Comparison of ENCODE assay signal across 9 cellular contexts in the genomic region with DNA sequence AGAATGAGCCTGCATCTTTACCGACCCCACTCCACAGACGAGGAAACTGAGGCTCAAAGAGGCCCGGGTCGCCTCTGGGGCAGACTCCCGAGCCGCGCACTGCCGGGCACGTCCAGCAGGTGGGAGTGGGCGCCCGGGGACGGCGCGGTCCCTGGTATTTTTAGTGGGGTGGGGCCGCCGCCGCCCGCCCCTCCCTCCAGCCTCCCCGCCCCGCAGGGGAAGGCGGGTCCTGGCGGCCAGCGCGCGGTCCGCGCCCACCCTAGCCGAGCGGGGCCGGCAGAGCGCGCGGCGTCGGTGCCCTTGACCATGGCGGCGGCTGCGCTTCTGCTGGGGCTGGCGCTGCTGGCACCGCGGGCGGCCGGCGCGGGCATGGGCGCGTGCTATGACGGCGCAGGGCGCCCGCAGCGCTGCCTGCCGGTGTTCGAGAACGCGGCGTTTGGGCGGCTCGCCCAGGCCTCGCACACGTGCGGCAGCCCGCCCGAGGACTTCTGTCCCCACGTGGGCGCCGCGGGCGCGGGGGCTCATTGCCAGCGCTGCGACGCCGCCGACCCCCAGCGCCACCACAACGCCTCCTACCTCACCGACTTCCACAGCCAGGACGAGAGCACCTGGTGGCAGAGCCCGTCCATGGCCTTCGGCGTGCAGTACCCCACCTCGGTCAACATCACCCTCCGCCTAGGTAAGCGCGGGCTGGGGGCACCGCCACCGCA. TPM values are rescaled to one million over a fixed set of nuclear protein-coding genes. Genes with fewer than 3 reads are reported as not detected.
A peak's percentile ranks its signal among the peaks of the same experiment; 100 is the strongest.
DNase-seq lines count a peak whose midpoint lies in the region; ATAC-seq and TF ChIP-seq lines count a peak whose summit lies in the region.
"Had no signal": no experiment of that assay in that cellular context is flagged by ENCODE, and none has a peak within 500 bp of the region (broad histone marks: within the 10 kb centered on the region; RNA-seq: fewer than 3 reads in every experiment).

Gene LAMC3, plus strand, starts transcription at position 266 of the 710 bp plus-strand sequence. Its CDS starts 41 bp downstream, at position 307.

- peaks cover 7% of the 10 kb centered on the region for H3K9me3 Mint-ChIP-seq in MCF 10A (ENCODE audit: unreplicated experiment)
- no peaks in the 10 kb centered on the region for H3K9me3 Mint-ChIP-seq in activated naive CD8-positive, alpha-beta T cell treated with anti-CD3 and anti-CD28 coated beads, Interleukin-2, amount 50 U/mL, for 24 hours

- WGBS in urinary bladder: 7% methylated on average over 88 of the region's 88 CpGs

- H3K4me1 Mint-ChIP-seq in MCF 10A (ENCODE audit: insufficient read depth, unreplicated experiment): no peaks in the 10 kb centered on the region
- no peaks in the 10 kb centered on the region for H3K4me1 Mint-ChIP-seq in activated naive CD8-positive, alpha-beta T cell treated with anti-CD3 and anti-CD28 coated beads, Interleukin-2, amount 50 U/mL, for 24 hours

- no peaks in the 10 kb centered on the region for H3K4me1 ChIP-seq in urinary bladder (ENCODE audit: insufficient read depth)

- H3K36me3 Mint-ChIP-seq in MCF 10A (ENCODE audit: insufficient read depth, unreplicated experiment): no peaks in the 10 kb centered on the region
- H3K36me3 Mint-ChIP-seq in activated naive CD8-positive, alpha-beta T cell treated with anti-CD3 and anti-CD28 coated beads, Interleukin-2, amount 50 U/mL, for 24 hours (ENCODE audit: low read depth): no peaks in the 10 kb centered on the region

- intact Hi-C loops in MCF 10A (cut with micrococcal nuclease) (no loop called here), left colon (cut with DNase I, micrococcal nuclease) (no loop called here)

- in situ Hi-C loops in T47D (cut with HindIII; ENCODE audit: low pct_unique_long_range_greater_than_20kb, low sequenced_read_pairs): no loop called here

- DNase-seq in T47D (ENCODE audit: low read depth in 1 of 2, low spot score in 1 of 2): peak; percentile 53 to 60
- DNase-seq in MCF 10A (ENCODE audit: unreplicated experiment): no peak
- DNase-seq in activated naive CD8-positive, alpha-beta T cell treated with anti-CD3 and anti-CD28 coated beads, Interleukin-2, amount 50 U/mL, for 24 hours: no peak
- DNase-seq in left colon: no peak
- DNase-seq in NCI-H2029 treated with DMSO at 0.1 percent for 48 hours (lab: John Stamatoyannopoulos, UW): no peak
- no peak for DNase-seq in activated CD4-positive, CD25-positive, alpha-beta regulatory T cell treated with anti-CD3 and anti-CD28 coated beads, Interleukin-2, amount 50 U/mL, for 72 hours
- DNase-seq in dedifferentiated amniotic fluid mesenchymal stem cell (ENCODE audit: extremely low spot score): no peak

- no peak within 1 kb of the TSS for H3K4me3 Mint-ChIP-seq in MCF 10A (ENCODE audit: unreplicated experiment)
- H3K4me3 Mint-ChIP-seq in activated naive CD8-positive, alpha-beta T cell treated with anti-CD3 and anti-CD28 coated beads, Interleukin-2, amount 50 U/mL, for 24 hours: no peak within 1 kb of the TSS

- ATAC-seq in activated naive CD8-positive, alpha-beta T cell treated with anti-CD3 and anti-CD28 coated beads, Interleukin-2, amount 50 U/mL, for 24 hours: peak; percentile 24
- ATAC-seq in left colon: peak; percentile 42

- no peak for TF ChIP-seq CTCF in MCF 10A (IDR thresholded peaks at IDR 0.05; ENCODE audit: unreplicated experiment)

- BruUV-seq in MCF 10A (replicated peaks; lab: Mats Ljungman, UMichigan): no TSS peak

- CTCF ChIA-PET in MCF 10A (lab: Yijun Ruan, JAX): no interaction called here

- peak within 1 kb of the TSS; percentile 19 for H3K27ac ChIP-seq in urinary bladder (ENCODE audit: low read depth)
- H3K27ac ChIP-seq: neutrophil had no signal

- H3K4me3 ChIP-seq in urinary bladder (ENCODE audit: low read depth, low read length): peak within 1 kb of the TSS; percentile 50

- POLR2A ChIA-PET in MCF 10A (lab: Yijun Ruan, JAX): no interaction called here

- no peaks in the 10 kb centered on the region for H3K27me3 Mint-ChIP-seq in MCF 10A (ENCODE audit: insufficient read depth, unreplicated experiment)
- H3K27me3 Mint-ChIP-seq in activated naive CD8-positive, alpha-beta T cell treated with anti-CD3 and anti-CD28 coated beads, Interleukin-2, amount 50 U/mL, for 24 hours: peaks cover 40% of the 10 kb centered on the region

- H3K36me3 ChIP-seq in urinary bladder (ENCODE audit: insufficient read depth): no peaks in the 10 kb centered on the region
- H3K36me3 ChIP-seq: neutrophil had no signal

- H3K27ac Mint-ChIP-seq in MCF 10A (ENCODE audit: low read depth, unreplicated experiment): no peak within 1 kb of the TSS
- no peak within 1 kb of the TSS for H3K27ac Mint-ChIP-seq in activated naive CD8-positive, alpha-beta T cell treated with anti-CD3 and anti-CD28 coated beads, Interleukin-2, amount 50 U/mL, for 24 hours

RNA-seq across cellular contexts. Expression of gene LAMC3, which starts in this region (rescaled TPM):
- total RNA-seq in MCF 10A (2022) (not detected in 2 replicates), left colon (1 to 10 TPM in 1 of 2 donors, under 1 TPM in 1; 0.82 to 1.3 TPM), urinary bladder (12.2 TPM)
- 37.1 TPM for polyA plus RNA-seq in urinary bladder

Comparison
In these comparisons a context has a peak if more than half of its experiments do, and no peak if none do; other contexts are left out.
1. DNase-seq: peak in T47D (2 of 2); none in MCF 10A (single experiment), activated naive CD8-positive, alpha-beta T cell treated with anti-CD3 and anti-CD28 coated beads, Interleukin-2, amount 50 U/mL, for 24 hours (single experiment), left colon (0 of 2), NCI-H2029 treated with DMSO at 0.1 percent for 48 hours (single experiment), activated CD4-positive, CD25-positive, alpha-beta regulatory T cell treated with anti-CD3 and anti-CD28 coated beads, Interleukin-2, amount 50 U/mL, for 72 hours (single experiment) and dedifferentiated amniotic fluid mesenchymal stem cell (single experiment).